Comparison of ENCODE assay signal across 1 cellular context in genomic region chr7:129611246-129612111, GRCh38.
TF ChIP-seq lines count a peak whose summit lies in the region.

Gene NRF1, plus strand, starts transcription at chr7:129611720. Its CDS starts 45,632 bp downstream, at chr7:129657352.

TF ChIP-seq in HepG2, 621 proteins besides CTCF, POLR2A, EP300 and RAD21 (continued from another document and continues in another):
- TF ChIP-seq REXO4 (CRISPR knock-in tag; IDR thresholded peaks at IDR 0.05; ENCODE audit: borderline replicate concordance), result 0 out of 2 replicates have a peak, but pooled peaks have one; percentile 14
- no peak for TF ChIP-seq ZNF619 (CRISPR knock-in tag; IDR thresholded peaks at IDR 0.05)
- TF ChIP-seq ZNF501 (CRISPR knock-in tag; IDR thresholded peaks at IDR 0.05), result peak; percentile 38; the same call in 1 of the 2 replicates
- TF ChIP-seq WIZ (CRISPR knock-in tag; IDR thresholded peaks at IDR 0.05), result peak; percentile 31; the same call in 1 of the 2 replicates
- TF ChIP-seq, protein P1, sequence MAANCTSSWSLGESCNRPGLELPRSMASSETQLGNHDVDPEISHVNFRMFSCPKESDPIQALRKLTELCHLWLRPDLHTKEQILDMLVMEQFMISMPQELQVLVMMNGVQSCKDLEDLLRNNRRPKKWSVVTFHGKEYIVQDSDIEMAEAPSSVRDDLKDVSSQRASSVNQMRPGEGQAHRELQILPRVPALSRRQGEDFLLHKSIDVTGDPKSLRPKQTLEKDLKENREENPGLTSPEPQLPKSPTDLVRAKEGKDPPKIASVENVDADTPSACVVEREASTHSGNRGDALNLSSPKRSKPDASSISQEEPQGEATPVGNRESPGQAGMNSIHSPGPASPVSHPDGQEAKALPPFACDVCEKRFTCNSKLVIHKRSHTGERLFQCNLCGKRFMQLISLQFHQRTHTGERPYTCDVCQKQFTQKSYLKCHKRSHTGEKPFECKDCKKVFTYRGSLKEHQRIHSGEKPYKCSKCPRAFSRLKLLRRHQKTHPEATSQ (CRISPR knock-in tag; IDR thresholded peaks at IDR 0.05; ENCODE audit: borderline replicate concordance), result no peak
- TF ChIP-seq SKI (IDR thresholded peaks at IDR 0.05; ENCODE audit: partially characterized antibody), result peak; percentile 72
- 0 out of 2 replicates have a peak, but pooled peaks have one; percentile 54 for TF ChIP-seq ZNF674 (CRISPR knock-in tag; IDR thresholded peaks at IDR 0.05; ENCODE audit: low read depth)
- TF ChIP-seq ZKSCAN5 (CRISPR knock-in tag; IDR thresholded peaks at IDR 0.05), result no peak
- no peak for TF ChIP-seq ZNF234 (CRISPR knock-in tag; conservative IDR thresholded peaks at IDR 0.05)
- peak; percentile 68 for TF ChIP-seq KLF6 (CRISPR knock-in tag; IDR thresholded peaks at IDR 0.05)
- TF ChIP-seq DNMT3B (CRISPR knock-in tag; conservative IDR thresholded peaks at IDR 0.05), result peak; percentile 39; the same call in 1 of the 2 replicates
- TF ChIP-seq ESRRA (CRISPR knock-in tag; IDR thresholded peaks at IDR 0.05; ENCODE audit: low read depth), result peak; percentile 23; the same call in 1 of the 2 replicates
- peak; percentile 94 for TF ChIP-seq ARNT2 (CRISPR knock-in tag; IDR thresholded peaks at IDR 0.05; ENCODE audit: low read depth)
- TF ChIP-seq RELA (CRISPR knock-in tag; IDR thresholded peaks at IDR 0.05), result peak; percentile 75; the same call in 1 of the 2 replicates
- no peak for TF ChIP-seq TCF12 (IDR thresholded peaks at IDR 0.05)
- peak; percentile 64; the same call in 1 of the 2 replicates for TF ChIP-seq TCF12 (CRISPR knock-in tag; IDR thresholded peaks at IDR 0.05)
- TF ChIP-seq, protein P2, sequence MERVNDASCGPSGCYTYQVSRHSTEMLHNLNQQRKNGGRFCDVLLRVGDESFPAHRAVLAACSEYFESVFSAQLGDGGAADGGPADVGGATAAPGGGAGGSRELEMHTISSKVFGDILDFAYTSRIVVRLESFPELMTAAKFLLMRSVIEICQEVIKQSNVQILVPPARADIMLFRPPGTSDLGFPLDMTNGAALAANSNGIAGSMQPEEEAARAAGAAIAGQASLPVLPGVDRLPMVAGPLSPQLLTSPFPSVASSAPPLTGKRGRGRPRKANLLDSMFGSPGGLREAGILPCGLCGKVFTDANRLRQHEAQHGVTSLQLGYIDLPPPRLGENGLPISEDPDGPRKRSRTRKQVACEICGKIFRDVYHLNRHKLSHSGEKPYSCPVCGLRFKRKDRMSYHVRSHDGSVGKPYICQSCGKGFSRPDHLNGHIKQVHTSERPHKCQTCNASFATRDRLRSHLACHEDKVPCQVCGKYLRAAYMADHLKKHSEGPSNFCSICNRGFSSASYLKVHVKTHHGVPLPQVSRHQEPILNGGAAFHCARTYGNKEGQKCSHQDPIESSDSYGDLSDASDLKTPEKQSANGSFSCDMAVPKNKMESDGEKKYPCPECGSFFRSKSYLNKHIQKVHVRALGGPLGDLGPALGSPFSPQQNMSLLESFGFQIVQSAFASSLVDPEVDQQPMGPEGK (CRISPR knock-in tag; IDR thresholded peaks at IDR 0.05), result peak; percentile 24; the same call in 1 of the 2 replicates
- TF ChIP-seq ZNF75D (CRISPR knock-in tag; IDR thresholded peaks at IDR 0.05; ENCODE audit: borderline replicate concordance), result no peak
- peak; percentile 42; the same call in 1 of the 2 replicates for TF ChIP-seq ZBTB26 (CRISPR knock-in tag; IDR thresholded peaks at IDR 0.05; ENCODE audit: borderline replicate concordance)
- no peak for TF ChIP-seq ZFP62 (CRISPR knock-in tag; IDR thresholded peaks at IDR 0.05)
- TF ChIP-seq, protein P3, sequence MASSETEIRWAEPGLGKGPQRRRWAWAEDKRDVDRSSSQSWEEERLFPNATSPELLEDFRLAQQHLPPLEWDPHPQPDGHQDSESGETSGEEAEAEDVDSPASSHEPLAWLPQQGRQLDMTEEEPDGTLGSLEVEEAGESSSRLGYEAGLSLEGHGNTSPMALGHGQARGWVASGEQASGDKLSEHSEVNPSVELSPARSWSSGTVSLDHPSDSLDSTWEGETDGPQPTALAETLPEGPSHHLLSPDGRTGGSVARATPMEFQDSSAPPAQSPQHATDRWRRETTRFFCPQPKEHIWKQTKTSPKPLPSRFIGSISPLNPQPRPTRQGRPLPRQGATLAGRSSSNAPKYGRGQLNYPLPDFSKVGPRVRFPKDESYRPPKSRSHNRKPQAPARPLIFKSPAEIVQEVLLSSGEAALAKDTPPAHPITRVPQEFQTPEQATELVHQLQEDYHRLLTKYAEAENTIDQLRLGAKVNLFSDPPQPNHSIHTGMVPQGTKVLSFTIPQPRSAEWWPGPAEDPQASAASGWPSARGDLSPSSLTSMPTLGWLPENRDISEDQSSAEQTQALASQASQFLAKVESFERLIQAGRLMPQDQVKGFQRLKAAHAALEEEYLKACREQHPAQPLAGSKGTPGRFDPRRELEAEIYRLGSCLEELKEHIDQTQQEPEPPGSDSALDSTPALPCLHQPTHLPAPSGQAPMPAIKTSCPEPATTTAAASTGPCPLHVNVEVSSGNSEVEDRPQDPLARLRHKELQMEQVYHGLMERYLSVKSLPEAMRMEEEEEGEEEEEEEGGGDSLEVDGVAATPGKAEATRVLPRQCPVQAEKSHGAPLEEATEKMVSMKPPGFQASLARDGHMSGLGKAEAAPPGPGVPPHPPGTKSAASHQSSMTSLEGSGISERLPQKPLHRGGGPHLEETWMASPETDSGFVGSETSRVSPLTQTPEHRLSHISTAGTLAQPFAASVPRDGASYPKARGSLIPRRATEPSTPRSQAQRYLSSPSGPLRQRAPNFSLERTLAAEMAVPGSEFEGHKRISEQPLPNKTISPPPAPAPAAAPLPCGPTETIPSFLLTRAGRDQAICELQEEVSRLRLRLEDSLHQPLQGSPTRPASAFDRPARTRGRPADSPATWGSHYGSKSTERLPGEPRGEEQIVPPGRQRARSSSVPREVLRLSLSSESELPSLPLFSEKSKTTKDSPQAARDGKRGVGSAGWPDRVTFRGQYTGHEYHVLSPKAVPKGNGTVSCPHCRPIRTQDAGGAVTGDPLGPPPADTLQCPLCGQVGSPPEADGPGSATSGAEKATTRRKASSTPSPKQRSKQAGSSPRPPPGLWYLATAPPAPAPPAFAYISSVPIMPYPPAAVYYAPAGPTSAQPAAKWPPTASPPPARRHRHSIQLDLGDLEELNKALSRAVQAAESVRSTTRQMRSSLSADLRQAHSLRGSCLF (CRISPR knock-in tag; IDR thresholded peaks at IDR 0.05; ENCODE audit: borderline replicate concordance), result no peak
- TF ChIP-seq, protein P4, sequence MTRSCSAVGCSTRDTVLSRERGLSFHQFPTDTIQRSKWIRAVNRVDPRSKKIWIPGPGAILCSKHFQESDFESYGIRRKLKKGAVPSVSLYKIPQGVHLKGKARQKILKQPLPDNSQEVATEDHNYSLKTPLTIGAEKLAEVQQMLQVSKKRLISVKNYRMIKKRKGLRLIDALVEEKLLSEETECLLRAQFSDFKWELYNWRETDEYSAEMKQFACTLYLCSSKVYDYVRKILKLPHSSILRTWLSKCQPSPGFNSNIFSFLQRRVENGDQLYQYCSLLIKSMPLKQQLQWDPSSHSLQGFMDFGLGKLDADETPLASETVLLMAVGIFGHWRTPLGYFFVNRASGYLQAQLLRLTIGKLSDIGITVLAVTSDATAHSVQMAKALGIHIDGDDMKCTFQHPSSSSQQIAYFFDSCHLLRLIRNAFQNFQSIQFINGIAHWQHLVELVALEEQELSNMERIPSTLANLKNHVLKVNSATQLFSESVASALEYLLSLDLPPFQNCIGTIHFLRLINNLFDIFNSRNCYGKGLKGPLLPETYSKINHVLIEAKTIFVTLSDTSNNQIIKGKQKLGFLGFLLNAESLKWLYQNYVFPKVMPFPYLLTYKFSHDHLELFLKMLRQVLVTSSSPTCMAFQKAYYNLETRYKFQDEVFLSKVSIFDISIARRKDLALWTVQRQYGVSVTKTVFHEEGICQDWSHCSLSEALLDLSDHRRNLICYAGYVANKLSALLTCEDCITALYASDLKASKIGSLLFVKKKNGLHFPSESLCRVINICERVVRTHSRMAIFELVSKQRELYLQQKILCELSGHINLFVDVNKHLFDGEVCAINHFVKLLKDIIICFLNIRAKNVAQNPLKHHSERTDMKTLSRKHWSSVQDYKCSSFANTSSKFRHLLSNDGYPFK (CRISPR knock-in tag; IDR thresholded peaks at IDR 0.05; ENCODE audit: borderline replicate concordance), result peak; percentile 36; the same call in 1 of the 2 replicates
- TF ChIP-seq ZGPAT (CRISPR knock-in tag; IDR thresholded peaks at IDR 0.05), result no peak; the same call in 1 of the 2 replicates
- no peak for TF ChIP-seq LCORL (IDR thresholded peaks at IDR 0.05)
- TF ChIP-seq LCORL (CRISPR knock-in tag; IDR thresholded peaks at IDR 0.05), result peak; percentile 48; the same call in 1 of the 2 replicates
- TF ChIP-seq, protein P5, sequence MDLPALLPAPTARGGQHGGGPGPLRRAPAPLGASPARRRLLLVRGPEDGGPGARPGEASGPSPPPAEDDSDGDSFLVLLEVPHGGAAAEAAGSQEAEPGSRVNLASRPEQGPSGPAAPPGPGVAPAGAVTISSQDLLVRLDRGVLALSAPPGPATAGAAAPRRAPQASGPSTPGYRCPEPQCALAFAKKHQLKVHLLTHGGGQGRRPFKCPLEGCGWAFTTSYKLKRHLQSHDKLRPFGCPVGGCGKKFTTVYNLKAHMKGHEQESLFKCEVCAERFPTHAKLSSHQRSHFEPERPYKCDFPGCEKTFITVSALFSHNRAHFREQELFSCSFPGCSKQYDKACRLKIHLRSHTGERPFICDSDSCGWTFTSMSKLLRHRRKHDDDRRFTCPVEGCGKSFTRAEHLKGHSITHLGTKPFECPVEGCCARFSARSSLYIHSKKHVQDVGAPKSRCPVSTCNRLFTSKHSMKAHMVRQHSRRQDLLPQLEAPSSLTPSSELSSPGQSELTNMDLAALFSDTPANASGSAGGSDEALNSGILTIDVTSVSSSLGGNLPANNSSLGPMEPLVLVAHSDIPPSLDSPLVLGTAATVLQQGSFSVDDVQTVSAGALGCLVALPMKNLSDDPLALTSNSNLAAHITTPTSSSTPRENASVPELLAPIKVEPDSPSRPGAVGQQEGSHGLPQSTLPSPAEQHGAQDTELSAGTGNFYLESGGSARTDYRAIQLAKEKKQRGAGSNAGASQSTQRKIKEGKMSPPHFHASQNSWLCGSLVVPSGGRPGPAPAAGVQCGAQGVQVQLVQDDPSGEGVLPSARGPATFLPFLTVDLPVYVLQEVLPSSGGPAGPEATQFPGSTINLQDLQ (CRISPR knock-in tag; IDR thresholded peaks at IDR 0.05), result peak; percentile 84; the same call in 1 of the 2 replicates
- TF ChIP-seq TSC22D2 (CRISPR knock-in tag; IDR thresholded peaks at IDR 0.05; ENCODE audit: borderline replicate concordance), result 0 out of 2 replicates have a peak, but pooled peaks have one; percentile 55
- TF ChIP-seq ZNF512B (CRISPR knock-in tag; IDR thresholded peaks at IDR 0.05; ENCODE audit: borderline replicate concordance), result no peak
- peak; percentile 94 for TF ChIP-seq POLR2G (IDR thresholded peaks at IDR 0.05; ENCODE audit: low read depth, low read length)
- peak; percentile 40; the same call in 1 of the 2 replicates for TF ChIP-seq ZNF710 (CRISPR knock-in tag; IDR thresholded peaks at IDR 0.05; ENCODE audit: borderline replicate concordance)
